In genomic region chr1:42820813-42821212, GRCh38 we compare ENCODE assay signal across 16 cellular contexts. TPM values are rescaled to one million over a fixed set of nuclear protein-coding genes. Genes with fewer than 3 reads are reported as not detected.
"Had no signal": no experiment of that assay in that cellular context is flagged by ENCODE, and none has a peak within 500 bp of the region (broad histone marks: within the 10 kb centered on the region; RNA-seq: fewer than 3 reads in every experiment).

No MANE protein-coding gene starts in this region.

- H3K27me3 Mint-ChIP-seq: activated CD4-positive, alpha-beta memory T cell treated with anti-CD3 and anti-CD28 coated beads for 36 hours; effector memory CD8-positive, alpha-beta T cell had no signal

- H3K4me3 ChIP-seq: cardiac muscle cell, upper lobe of right lung had no signal

- H3K9me3 ChIP-seq: upper lobe of right lung had no signal

- H3K27me3 ChIP-seq: cardiac muscle cell, upper lobe of right lung had no signal

- H3K4me3 Mint-ChIP-seq: activated CD4-positive, alpha-beta memory T cell treated with anti-CD3 and anti-CD28 coated beads for 36 hours; activated naive CD8-positive, alpha-beta T cell treated with anti-CD3 and anti-CD28 coated beads, Interleukin-2, amount 10 ng/mL, durations not matched to agents 7 days and 5 days; effector memory CD8-positive, alpha-beta T cell; natural killer cell had no signal

- H3K27ac ChIP-seq: cardiac muscle cell, upper lobe of right lung had no signal

- H3K27ac Mint-ChIP-seq: activated CD4-positive, alpha-beta memory T cell treated with anti-CD3 and anti-CD28 coated beads for 36 hours; activated naive CD8-positive, alpha-beta T cell treated with anti-CD3 and anti-CD28 coated beads, Interleukin-2, amount 10 ng/mL, durations not matched to agents 7 days and 5 days; activated T-helper 2 cell treated with anti-CD3 and anti-CD28 coated beads, Interferon-gamma antibody, Interleukin-2, Interleukin-4, amounts not matched to agents 10 μg/mL and 5 μg/mL and 100 μg/mL, durations not matched to agents 14 hours and 24 hours and 36 hours; effector memory CD8-positive, alpha-beta T cell; natural killer cell had no signal

- DNase-seq: activated CD4-positive, alpha-beta memory T cell treated with anti-CD3 and anti-CD28 coated beads for 36 hours; activated naive CD4-positive, alpha-beta T cell treated with Interleukin-2 at 50 U/mL for 16 hours; activated naive CD8-positive, alpha-beta T cell treated with anti-CD3 and anti-CD28 coated beads, Interleukin-2, amount 10 ng/mL, durations not matched to agents 7 days and 5 days; activated T-cell treated with anti-CD3 and anti-CD28 coated beads, Interleukin-2, amount 50 U/mL, for 1 hour; amygdala; effector memory CD8-positive, alpha-beta T cell; natural killer cell; occipital lobe; retina; stimulated activated naive CD4-positive, alpha-beta T cell; upper lobe of right lung had no signal

- H3K9me3 Mint-ChIP-seq: activated CD4-positive, alpha-beta memory T cell treated with anti-CD3 and anti-CD28 coated beads for 36 hours; activated naive CD8-positive, alpha-beta T cell treated with anti-CD3 and anti-CD28 coated beads, Interleukin-2, amount 10 ng/mL, durations not matched to agents 7 days and 5 days; activated T-helper 2 cell treated with anti-CD3 and anti-CD28 coated beads, Interferon-gamma antibody, Interleukin-2, Interleukin-4, amounts not matched to agents 10 μg/mL and 5 μg/mL and 100 μg/mL, durations not matched to agents 14 hours and 24 hours and 36 hours; effector memory CD8-positive, alpha-beta T cell; natural killer cell had no signal

- H3K36me3 ChIP-seq: cardiac muscle cell, upper lobe of right lung had no signal

- H3K36me3 Mint-ChIP-seq: activated CD4-positive, alpha-beta memory T cell treated with anti-CD3 and anti-CD28 coated beads for 36 hours; natural killer cell had no signal

- ATAC-seq: effector memory CD8-positive, alpha-beta T cell; natural killer cell; upper lobe of right lung had no signal

RNA-seq across cellular contexts. Expression of gene TMEM269, which starts 36.0 kb away (rescaled TPM):
- total RNA-seq: dermis microvascular lymphatic vessel endothelial cell, posterior vena cava, upper lobe of right lung had no signal
- polyA plus RNA-seq: liver had no signal
